15 cellular contexts compared by ENCODE assay signal in genomic region chr7:138468244-138469123, GRCh38. TPM values are rescaled to one million over a fixed set of nuclear protein-coding genes. Genes with fewer than 3 reads are reported as not detected.
DNase-seq lines count a peak whose midpoint lies in the region; ATAC-seq and TF ChIP-seq lines count a peak whose summit lies in the region.
"Had no signal": no experiment of that assay in that cellular context is flagged by ENCODE, and none has a peak within 500 bp of the region (broad histone marks: within the 10 kb centered on the region; RNA-seq: fewer than 3 reads in every experiment).

No MANE protein-coding gene starts in this region.

- H3K27me3 Mint-ChIP-seq in activated CD4-positive, alpha-beta T cell treated with anti-CD3 and anti-CD28 coated beads, Interleukin-2, amount 10 ng/mL, durations not matched to agents 24 days and 14 days, result no peaks in the 10 kb centered on the region
- H3K27me3 Mint-ChIP-seq: activated naive CD8-positive, alpha-beta T cell treated with anti-CD3 and anti-CD28 coated beads for 36 hours had no signal

- peak in 10 of 14 donors; percentile 5 to 75 (median 42) for DNase-seq in C1 segment of cervical spinal cord (lab: John Stamatoyannopoulos, UW)
- no peak for DNase-seq in Panc1 (ENCODE audit: low read depth, low spot score)
- DNase-seq in left cardiac atrium, result peak; percentile 32
- peak in 47 of 56 donors; percentile 2 to 73 (median 36) for DNase-seq in nucleus accumbens (lab: John Stamatoyannopoulos, UW)
- no peak for DNase-seq in HUDEP-2 (lab: John Stamatoyannopoulos, UW; ENCODE audit: unreplicated experiment in 76 of 76)
- no peak for DNase-seq in GM10248 (ENCODE audit: extremely low spot score)
- no peak for DNase-seq in sciatic nerve (ENCODE audit: low spot score)
- no peak for DNase-seq in activated CD4-positive, alpha-beta T cell treated with anti-CD3 and anti-CD28 coated beads, Interleukin-2, amount 10 ng/mL, durations not matched to agents 24 days and 14 days
- DNase-seq: activated CD8-positive, alpha-beta memory T cell treated with anti-CD3 and anti-CD28 coated beads, Interleukin-2, amount 50 U/mL, for 4 hours; activated naive CD8-positive, alpha-beta T cell treated with anti-CD3 and anti-CD28 coated beads for 36 hours; cortex of kidney; DND-41; natural killer cell; SK-N-SH; stimulated activated CD4-positive, alpha-beta T cell treated with anti-CD3 and anti-CD28 coated beads, Interleukin-15, amount 100 ng/mL, for 24 hours had no signal

- peaks cover 18% of the 10 kb centered on the region for H3K36me3 Mint-ChIP-seq in activated CD4-positive, alpha-beta T cell treated with anti-CD3 and anti-CD28 coated beads, Interleukin-2, amount 10 ng/mL, durations not matched to agents 24 days and 14 days (ENCODE audit: low read depth)
- H3K36me3 Mint-ChIP-seq: natural killer cell had no signal

- no peak for ATAC-seq in Panc1
- peak; percentile 78 to 92 for ATAC-seq in left cardiac atrium
- no peak for ATAC-seq in sciatic nerve
- ATAC-seq: natural killer cell had no signal

- 0 out of 2 replicates have a peak, but pooled peaks cover 2% of the 10 kb centered on the region for H3K4me1 ChIP-seq in Panc1 (ENCODE audit: control insufficient read depth, insufficient read depth, low read length)

- no peak overlapping the region for H3K27ac Mint-ChIP-seq in activated CD4-positive, alpha-beta T cell treated with anti-CD3 and anti-CD28 coated beads, Interleukin-2, amount 10 ng/mL, durations not matched to agents 24 days and 14 days
- H3K27ac Mint-ChIP-seq: activated naive CD8-positive, alpha-beta T cell treated with anti-CD3 and anti-CD28 coated beads for 36 hours; natural killer cell had no signal

- CTCF ChIA-PET in Panc1 (lab: Charles Lee) (no interaction called here), GM10248 (lab: Yijun Ruan, JAX) (interaction anchor here (1.2 to 3.6 kb wide), 2 partner anchors 10 to 12 kb away, joined by 3 to 26 read pairs; no protein-coding TSS in a partner anchor)

- TF ChIP-seq CTCF in Panc1 (IDR thresholded peaks at IDR 0.05) (no peak), GM10248 (IDR thresholded peaks at IDR 0.05; ENCODE audit: control extremely low read depth, extremely low read depth, low read depth, missing control alignments) (no peak)

- H3K4me3 ChIP-seq in Panc1 (ENCODE audit: low read depth in 2 of 2, low read length in 2 of 2), result no peak overlapping the region

- H3K9me3 ChIP-seq in Panc1 (ENCODE audit: control insufficient read depth, insufficient read depth, low read depth, low read length), result no peaks in the 10 kb centered on the region
- H3K9me3 ChIP-seq: SK-N-SH had no signal

- peaks cover 3% of the 10 kb centered on the region for H3K9me3 Mint-ChIP-seq in activated CD4-positive, alpha-beta T cell treated with anti-CD3 and anti-CD28 coated beads, Interleukin-2, amount 10 ng/mL, durations not matched to agents 24 days and 14 days
- H3K9me3 Mint-ChIP-seq: activated naive CD8-positive, alpha-beta T cell treated with anti-CD3 and anti-CD28 coated beads for 36 hours; natural killer cell had no signal

- intact Hi-C loops in Panc1 (cut with micrococcal nuclease; ENCODE audit: unreplicated experiment), result loop anchor here (5.0 kb wide), 1 partner anchor 269 kb away; no protein-coding TSS in a partner anchor
- intact Hi-C loops in left cardiac atrium (cut with DNase I), result no loop called here
- intact Hi-C loops in sciatic nerve (cut with DNase I), result no loop called here
- intact Hi-C loops in activated CD4-positive, alpha-beta T cell treated with anti-CD3 and anti-CD28 coated beads, Interleukin-2, amount 10 ng/mL, durations not matched to agents 24 days and 14 days (cut with micrococcal nuclease), result no loop called here

- H3K4me1 Mint-ChIP-seq in activated CD4-positive, alpha-beta T cell treated with anti-CD3 and anti-CD28 coated beads, Interleukin-2, amount 10 ng/mL, durations not matched to agents 24 days and 14 days, result peaks cover 24% of the 10 kb centered on the region

- H3K27ac ChIP-seq in Panc1 (ENCODE audit: low read length), result no peak overlapping the region; the same call in 1 of the 2 replicates

- TSS peak; percentile 28 for BruUV-seq in Panc1 (replicated peaks; lab: Mats Ljungman, UMichigan)

- H3K4me3 Mint-ChIP-seq in activated CD4-positive, alpha-beta T cell treated with anti-CD3 and anti-CD28 coated beads, Interleukin-2, amount 10 ng/mL, durations not matched to agents 24 days and 14 days, result no peak overlapping the region
- H3K4me3 Mint-ChIP-seq: activated naive CD8-positive, alpha-beta T cell treated with anti-CD3 and anti-CD28 coated beads for 36 hours; natural killer cell had no signal

- in situ Hi-C loops in Panc1 (cut with HindIII; ENCODE audit: low pct_unique_long_range_greater_than_20kb, low sequenced_read_pairs), result no loop called here

- no peaks in the 10 kb centered on the region for H3K36me3 ChIP-seq in Panc1 (ENCODE audit: control insufficient read depth, insufficient read depth, low read length)

- POLR2A ChIA-PET in Panc1 (lab: Charles Lee), result no interaction called here
- POLR2A ChIA-PET in GM10248 (lab: Yijun Ruan, JAX), result no interaction called here

- H3K27me3 ChIP-seq in Panc1 (ENCODE audit: control insufficient read depth, insufficient read depth, low read length), result no peaks in the 10 kb centered on the region

RNA-seq across cellular contexts. Expression of gene TRIM24, which starts 8.4 kb away (rescaled TPM):
- total RNA-seq in Panc1 (2021; ENCODE audit: unreplicated experiment), result 28.4 TPM
- polyA plus RNA-seq in Panc1 (2012; ENCODE audit: insufficient read length), result 17.8 TPM
- 10 to 100 TPM; 14.9 to 15.2 TPM for total RNA-seq in left cardiac atrium
- 14.8 TPM for total RNA-seq in sciatic nerve
- total RNA-seq in activated CD4-positive, alpha-beta T cell treated with anti-CD3 and anti-CD28 coated beads, Interleukin-2, amount 10 ng/mL, durations not matched to agents 24 days and 14 days, result 16.6 and 17.3 TPM in 2 replicates

Comparison
In these comparisons a context has a peak if more than half of its experiments do, and no peak if none do; other contexts are left out.
1. DNase-seq: peak in C1 segment of cervical spinal cord (10 of 14), left cardiac atrium (single experiment) and nucleus accumbens (47 of 56); none in Panc1 (single experiment), HUDEP-2 (0 of 76), GM10248 (single experiment), sciatic nerve (single experiment) and activated CD4-positive, alpha-beta T cell treated with anti-CD3 and anti-CD28 coated beads, Interleukin-2, amount 10 ng/mL, durations not matched to agents 24 days and 14 days (single experiment).
2. ATAC-seq: peak in left cardiac atrium (2 of 2); none in Panc1 (single experiment) and sciatic nerve (single experiment).